1 cellular context compared by ENCODE assay signal in the genomic region with DNA sequence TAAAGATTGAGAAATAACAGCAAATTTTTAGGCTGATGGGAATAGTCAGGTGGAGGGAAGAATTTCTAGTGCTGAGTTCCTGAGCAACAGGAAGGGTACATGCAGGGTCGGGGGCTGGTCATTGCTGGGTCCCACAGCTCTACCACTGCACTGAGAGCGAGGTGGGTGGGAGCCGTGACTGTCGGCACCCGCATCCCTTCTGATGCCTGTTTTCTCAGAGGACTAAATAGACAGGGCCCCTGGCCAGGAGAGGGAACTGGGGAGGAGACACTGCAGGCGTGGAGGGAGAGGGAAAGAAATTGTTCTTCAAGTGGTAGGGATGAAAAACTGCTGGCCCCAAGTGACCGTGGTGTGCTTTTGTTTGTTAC.
TF ChIP-seq lines count a peak whose summit lies in the region.

No MANE protein-coding gene starts in this region.

TF ChIP-seq in GM12891, 5 proteins besides CTCF, POLR2A, EP300 and RAD21:
- TF ChIP-seq POLR2AphosphoS5 (IDR thresholded peaks at IDR 0.05; ENCODE audit: low read depth, low read length) (peak; percentile 30; the same call in 1 of the 2 replicates), POU2F2 (IDR thresholded peaks at IDR 0.05; ENCODE audit: low read depth, low read length) (no peak)
